ENCODE assay signal across 9 cellular contexts in the genomic region with DNA sequence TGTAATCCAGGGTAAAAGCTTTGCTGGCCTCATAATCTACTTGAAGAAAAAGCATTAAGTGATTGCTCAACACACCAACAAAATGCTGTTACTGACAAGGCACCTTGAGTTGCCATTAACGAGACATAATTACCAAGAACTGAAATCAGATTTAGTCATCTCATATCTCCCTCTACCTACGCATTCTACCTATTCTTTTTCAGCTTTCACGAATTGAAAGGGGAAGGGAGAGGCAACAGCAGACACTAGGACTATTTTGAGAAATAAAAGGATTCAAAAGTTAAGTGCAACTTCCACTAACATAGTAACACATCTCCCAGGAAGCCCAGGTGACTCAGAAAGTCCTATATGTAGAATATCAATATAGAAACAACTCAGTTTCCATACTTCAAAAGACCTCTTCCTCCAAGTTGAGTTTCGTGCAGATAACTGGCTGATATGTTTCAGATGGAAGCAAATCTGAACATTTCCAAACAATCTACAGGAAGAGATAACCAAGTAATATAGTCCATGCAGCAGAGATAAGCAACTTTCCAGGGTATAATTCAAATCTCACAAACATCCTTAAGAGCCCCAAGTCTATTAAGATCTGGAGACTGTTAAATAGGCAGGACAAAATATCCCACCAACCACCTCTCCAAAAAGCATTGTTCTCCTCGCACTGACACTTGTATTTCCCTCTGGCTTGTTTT. TPM values are rescaled to one million over a fixed set of nuclear protein-coding genes. Genes with fewer than 3 reads are reported as not detected.
DNase-seq lines count a peak whose midpoint lies in the region; TF ChIP-seq lines count a peak whose summit lies in the region.
"Had no signal": no experiment of that assay in that cellular context is flagged by ENCODE, and none has a peak within 500 bp of the region (broad histone marks: within the 10 kb centered on the region; RNA-seq: fewer than 3 reads in every experiment).

No MANE protein-coding gene starts in this region.

- H3K4me1 ChIP-seq in HUES64 (ENCODE audit: insufficient read depth, low read length) (peaks cover 24% of the 10 kb centered on the region), urinary bladder (ENCODE audit: insufficient read depth) (no peaks in the 10 kb centered on the region)

- no peak overlapping the region for H3K27ac ChIP-seq in HUES64 (ENCODE audit: low read depth, low read length)
- H3K27ac ChIP-seq in urinary bladder (ENCODE audit: low read depth), result no peak overlapping the region
- H3K27ac ChIP-seq in WERI-Rb-1, result no peak overlapping the region

- TF ChIP-seq CTCF in epithelial cell of proximal tubule (conservative IDR thresholded peaks at IDR 0.05; ENCODE audit: low read depth, low read length) (no peak), WERI-Rb-1 (IDR thresholded peaks at IDR 0.05; ENCODE audit: low read depth, low read length) (no peak)

- peaks cover 10% of the 10 kb centered on the region; the same call in 1 of the 2 replicates for H3K36me3 ChIP-seq in HUES64 (ENCODE audit: insufficient read depth, low read length)
- no peaks in the 10 kb centered on the region for H3K36me3 ChIP-seq in urinary bladder (ENCODE audit: insufficient read depth)
- no peaks in the 10 kb centered on the region for H3K36me3 ChIP-seq in WERI-Rb-1

- peaks cover 15% of the 10 kb centered on the region; the same call in 1 of the 2 replicates for H3K27me3 ChIP-seq in HUES64 (ENCODE audit: insufficient read depth, low read length)
- H3K27me3 ChIP-seq in WERI-Rb-1 (ENCODE audit: insufficient read depth, low read depth, severe bottlenecking), result no peaks in the 10 kb centered on the region

- WGBS in HUES64, result 87% methylated on average over 5 of the region's 5 CpGs
- WGBS in urinary bladder, result 37% methylated on average over 5 of the region's 5 CpGs

- H3K9me3 ChIP-seq in HUES64 (ENCODE audit: insufficient read depth, low read depth, low read length) (no peaks in the 10 kb centered on the region), WERI-Rb-1 (ENCODE audit: severe bottlenecking) (no peaks in the 10 kb centered on the region)

- peak; percentile 28 for DNase-seq in stimulated activated CD4-positive, alpha-beta T cell treated with anti-CD3 and anti-CD28 coated beads, Interleukin-4, amount 100 ng/mL, for 24 hours
- no peak for DNase-seq in stimulated activated CD4-positive, alpha-beta T cell treated with anti-CD3 and anti-CD28 coated beads, Interleukin-12 subunit alpha, Interleukin-12 subunit beta, amount 100 ng/mL, for 4 hours
- DNase-seq in epithelial cell of proximal tubule (ENCODE audit: low read depth) (no peak), NCI-H187 (lab: John Stamatoyannopoulos, UW) (no peak), WERI-Rb-1 (no peak), NCI-H1930 (lab: John Stamatoyannopoulos, UW) (no peak)
- DNase-seq: erythroblast had no signal

- H3K9ac ChIP-seq in HUES64 (ENCODE audit: low read depth, low read length), result no peak overlapping the region

- H3K4me3 ChIP-seq in HUES64 (ENCODE audit: low read length) (peak overlapping the region; percentile 74), epithelial cell of proximal tubule (ENCODE audit: low read depth, low read length) (peak overlapping the region; percentile 93), urinary bladder (ENCODE audit: low read depth, low read length) (peak overlapping the region; percentile 81), WERI-Rb-1 (ENCODE audit: low read depth, low read length) (no peak overlapping the region)

RNA-seq across cellular contexts. Expression of gene OSBPL10, which starts 1.9 kb away (rescaled TPM):
- polyA plus RNA-seq in HUES64 (2013, experiment 1 of 2), result 20.7 TPM
- 18.8 TPM for polyA plus RNA-seq in HUES64 (2013, experiment 2 of 2)
- 17.5 and 33.6 TPM in 2 replicates for total RNA-seq in epithelial cell of proximal tubule
- 58.0 TPM for total RNA-seq in urinary bladder
- polyA plus RNA-seq in urinary bladder, result 62.4 TPM

RNA-seq across cellular contexts. Expression of gene ZNF860, which starts 2.4 kb away (rescaled TPM):
- 2.0 TPM for polyA plus RNA-seq in HUES64 (2013, experiment 1 of 2)
- 2.2 TPM for polyA plus RNA-seq in HUES64 (2013, experiment 2 of 2)
- total RNA-seq in epithelial cell of proximal tubule (0.29 and 3.2 TPM in 2 replicates), urinary bladder (9.6 TPM)
- 2.4 TPM for polyA plus RNA-seq in urinary bladder
